ENCODE assay signal across 1 cellular context in genomic region chr3:39412668-39413260, GRCh38.
A peak's percentile ranks its signal among the peaks of the same experiment; 100 is the strongest.
TF ChIP-seq lines count a peak whose summit lies in the region.

No MANE protein-coding gene starts in this region.

TF ChIP-seq in K562, 482 proteins besides CTCF, POLR2A, EP300 and RAD21 (continued from another document):
- TF ChIP-seq, protein P1, sequence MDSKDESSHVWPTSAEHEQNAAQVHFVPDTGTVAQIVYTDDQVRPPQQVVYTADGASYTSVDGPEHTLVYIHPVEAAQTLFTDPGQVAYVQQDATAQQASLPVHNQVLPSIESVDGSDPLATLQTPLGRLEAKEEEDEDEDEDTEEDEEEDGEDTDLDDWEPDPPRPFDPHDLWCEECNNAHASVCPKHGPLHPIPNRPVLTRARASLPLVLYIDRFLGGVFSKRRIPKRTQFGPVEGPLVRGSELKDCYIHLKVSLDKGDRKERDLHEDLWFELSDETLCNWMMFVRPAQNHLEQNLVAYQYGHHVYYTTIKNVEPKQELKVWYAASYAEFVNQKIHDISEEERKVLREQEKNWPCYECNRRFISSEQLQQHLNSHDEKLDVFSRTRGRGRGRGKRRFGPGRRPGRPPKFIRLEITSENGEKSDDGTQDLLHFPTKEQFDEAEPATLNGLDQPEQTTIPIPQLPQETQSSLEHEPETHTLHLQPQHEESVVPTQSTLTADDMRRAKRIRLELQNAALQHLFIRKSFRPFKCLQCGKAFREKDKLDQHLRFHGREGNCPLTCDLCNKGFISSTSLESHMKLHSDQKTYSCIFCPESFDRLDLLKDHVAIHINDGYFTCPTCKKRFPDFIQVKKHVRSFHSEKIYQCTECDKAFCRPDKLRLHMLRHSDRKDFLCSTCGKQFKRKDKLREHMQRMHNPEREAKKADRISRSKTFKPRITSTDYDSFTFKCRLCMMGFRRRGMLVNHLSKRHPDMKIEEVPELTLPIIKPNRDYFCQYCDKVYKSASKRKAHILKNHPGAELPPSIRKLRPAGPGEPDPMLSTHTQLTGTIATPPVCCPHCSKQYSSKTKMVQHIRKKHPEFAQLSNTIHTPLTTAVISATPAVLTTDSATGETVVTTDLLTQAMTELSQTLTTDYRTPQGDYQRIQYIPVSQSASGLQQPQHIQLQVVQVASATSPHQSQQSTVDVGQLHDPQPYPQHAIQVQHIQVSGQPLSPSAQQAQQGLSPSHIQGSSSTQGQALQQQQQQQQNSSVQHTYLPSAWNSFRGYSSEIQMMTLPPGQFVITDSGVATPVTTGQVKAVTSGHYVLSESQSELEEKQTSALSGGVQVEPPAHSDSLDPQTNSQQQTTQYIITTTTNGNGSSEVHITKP (IDR thresholded peaks at IDR 0.05; ENCODE audit: partially characterized antibody), result no peak
- TF ChIP-seq ARHGAP35 (IDR thresholded peaks at IDR 0.05; ENCODE audit: partially characterized antibody) (no peak), SMAD3 (CRISPR knock-in tag; conservative IDR thresholded peaks at IDR 0.05) (no peak), TEAD4 (IDR thresholded peaks at IDR 0.05; ENCODE audit: low read length) (no peak), TEAD4 (CRISPR knock-in tag; IDR thresholded peaks at IDR 0.05; ENCODE audit: borderline replicate concordance) (no peak), CCAR2 (IDR thresholded peaks at IDR 0.05; ENCODE audit: low read depth, low read length) (no peak), PML (IDR thresholded peaks at IDR 0.05; ENCODE audit: low read length) (peak; percentile 39; the same call in 1 of the 2 replicates), TSC22D4 (tag; IDR thresholded peaks at IDR 0.05) (no peak), SUPT5H (IDR thresholded peaks at IDR 0.05) (peak; percentile 55; the same call in 1 of the 2 replicates), TBL1XR1 (IDR thresholded peaks at IDR 0.05; ENCODE audit: low read length in 2 of 2) (no peak), ZFP1 (CRISPR knock-in tag; IDR thresholded peaks at IDR 0.05) (no peak), CHD2 (IDR thresholded peaks at IDR 0.05; ENCODE audit: low read depth, low read length) (no peak), U2AF2 (optimal IDR thresholded peaks at IDR 0.05; ENCODE audit: low read depth, low read length) (no peak), STAT5A (IDR thresholded peaks at IDR 0.05; ENCODE audit: borderline replicate concordance, low read length) (no peak)
- TF ChIP-seq, protein P2, sequence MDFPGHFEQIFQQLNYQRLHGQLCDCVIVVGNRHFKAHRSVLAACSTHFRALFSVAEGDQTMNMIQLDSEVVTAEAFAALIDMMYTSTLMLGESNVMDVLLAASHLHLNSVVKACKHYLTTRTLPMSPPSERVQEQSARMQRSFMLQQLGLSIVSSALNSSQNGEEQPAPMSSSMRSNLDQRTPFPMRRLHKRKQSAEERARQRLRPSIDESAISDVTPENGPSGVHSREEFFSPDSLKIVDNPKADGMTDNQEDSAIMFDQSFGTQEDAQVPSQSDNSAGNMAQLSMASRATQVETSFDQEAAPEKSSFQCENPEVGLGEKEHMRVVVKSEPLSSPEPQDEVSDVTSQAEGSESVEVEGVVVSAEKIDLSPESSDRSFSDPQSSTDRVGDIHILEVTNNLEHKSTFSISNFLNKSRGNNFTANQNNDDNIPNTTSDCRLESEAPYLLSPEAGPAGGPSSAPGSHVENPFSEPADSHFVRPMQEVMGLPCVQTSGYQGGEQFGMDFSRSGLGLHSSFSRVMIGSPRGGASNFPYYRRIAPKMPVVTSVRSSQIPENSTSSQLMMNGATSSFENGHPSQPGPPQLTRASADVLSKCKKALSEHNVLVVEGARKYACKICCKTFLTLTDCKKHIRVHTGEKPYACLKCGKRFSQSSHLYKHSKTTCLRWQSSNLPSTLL (IDR thresholded peaks at IDR 0.05), result no peak
- TF ChIP-seq, protein P3, sequence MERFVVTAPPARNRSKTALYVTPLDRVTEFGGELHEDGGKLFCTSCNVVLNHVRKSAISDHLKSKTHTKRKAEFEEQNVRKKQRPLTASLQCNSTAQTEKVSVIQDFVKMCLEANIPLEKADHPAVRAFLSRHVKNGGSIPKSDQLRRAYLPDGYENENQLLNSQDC (CRISPR knock-in tag; IDR thresholded peaks at IDR 0.05), result no peak
